31 cellular contexts compared by ENCODE assay signal in the genomic region with DNA sequence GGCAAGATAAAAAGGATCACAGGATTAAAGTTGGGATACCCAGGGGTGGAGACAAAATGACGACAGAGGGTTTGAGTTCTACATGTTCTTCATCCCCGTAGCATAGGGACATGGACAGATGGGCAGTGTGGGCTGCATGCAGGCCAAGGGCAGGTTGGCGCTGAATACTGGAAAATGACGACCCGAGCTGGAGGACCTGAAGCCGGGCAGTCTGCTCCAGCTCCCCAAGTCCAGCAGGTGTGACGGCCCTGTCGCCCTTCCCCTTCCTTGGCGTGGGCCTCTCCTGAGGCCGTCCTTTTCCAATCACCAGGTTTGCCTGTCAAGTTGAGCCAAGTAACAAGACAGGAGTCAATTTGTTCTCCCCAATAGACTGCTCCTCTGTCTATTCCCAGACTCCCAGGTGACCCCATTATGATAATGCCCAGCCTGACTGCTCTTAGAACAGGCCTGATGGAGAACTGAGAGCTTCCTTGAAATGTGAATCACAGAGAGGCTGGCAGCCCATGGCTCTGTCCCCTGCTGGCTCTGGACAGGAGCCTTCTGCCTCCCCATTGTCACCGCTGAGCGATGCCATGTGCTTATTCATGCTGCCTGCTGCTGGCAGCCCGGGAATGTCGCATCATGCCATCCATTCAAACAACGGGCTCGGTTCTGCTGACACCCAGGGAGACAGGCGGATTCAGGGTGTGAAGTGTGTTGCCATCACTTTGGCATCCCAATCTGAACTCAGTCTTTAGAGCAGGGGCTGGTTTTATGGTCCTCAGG.
DNase-seq lines count a peak whose midpoint lies in the region; FAIRE-seq and TF ChIP-seq lines count a peak whose summit lies in the region.
"Had no signal": no experiment of that assay in that cellular context is flagged by ENCODE, and none has a peak within 500 bp of the region (broad histone marks: within the 10 kb centered on the region; RNA-seq: fewer than 3 reads in every experiment).

No MANE protein-coding gene starts in this region.

- no peaks in the 10 kb centered on the region for H3K79me1 ChIP-seq in H1 (ENCODE audit: low read depth, low read length)

- no peaks in the 10 kb centered on the region for H3K79me2 ChIP-seq in H1 (ENCODE audit: control insufficient read depth in 1 of 2, insufficient read depth in 2 of 2, low read length in 2 of 2)

- 89% methylated on average over 17 of the region's 17 CpGs; no CpG with 5 or more reads in 1 of the 2 experiments for WGBS in H1 (ENCODE audit: extremely low coverage in 1 of 2, insufficient coverage in 1 of 2, insufficient read length in 1 of 2, insufficient replicate concordance in 2 of 2, low coverage in 1 of 2, low lambda C conversion rate in 2 of 2, missing lambda C conversion rate in 1 of 2), 2 experiments

- no peak overlapping the region; the same call in 1 of the 2 replicates for H3K18ac ChIP-seq in H1 (ENCODE audit: extremely low read depth, low read length)

- H3K23ac ChIP-seq in H1 (ENCODE audit: insufficient read length): no peak overlapping the region

- no peaks in the 10 kb centered on the region for H3K27me3 ChIP-seq in H1 (replicated peaks in 1 of 4; ENCODE audit: control insufficient read depth in 3 of 4, extremely low read depth in 1 of 4, insufficient read depth in 3 of 4, low read length in 3 of 4)
- H3K27me3 ChIP-seq: pancreas, spleen had no signal

- H3K27ac ChIP-seq in 22Rv1 (no peak overlapping the region), H1 (ENCODE audit: low read depth, low read length) (no peak overlapping the region)
- H3K27ac ChIP-seq: esophagus muscularis mucosa, heart right ventricle, pancreas, spleen, thoracic aorta had no signal

- H2AK5ac ChIP-seq in H1 (ENCODE audit: low read depth, low read length): no peak overlapping the region

- no peak overlapping the region; the same call in 1 of the 2 replicates for H2BK15ac ChIP-seq in H1 (ENCODE audit: low read length)

- no peak overlapping the region for H3K14ac ChIP-seq in H1 (ENCODE audit: insufficient read length)

- DNase-seq in amygdala (lab: John Stamatoyannopoulos, UW) (peak in 47 of 56 donors; percentile 7 to 85 (median 51)), H1 (ENCODE audit: low read depth in 1 of 2, low spot score in 2 of 2) (no peak), nucleus accumbens (lab: John Stamatoyannopoulos, UW) (peak in 47 of 56 donors; percentile 2 to 85 (median 44)), HuH-7 (ENCODE audit: low spot score) (no peak), NCI-H1694 treated with DMSO at 0.1 percent for 48 hours (lab: John Stamatoyannopoulos, UW) (no peak), NCI-H1417 treated with DMSO at 0.1 percent for 48 hours (lab: John Stamatoyannopoulos, UW) (no peak)
- DNase-seq in central memory CD4-positive, alpha-beta T cell: no peak
- DNase-seq: 8988T; activated CD4-positive, alpha-beta T cell treated with anti-CD3 and anti-CD28 coated beads for 36 hours; activated CD8-positive, alpha-beta T cell treated with anti-CD3 and anti-CD28 coated beads, Interleukin-2, amount 10 ng/mL, durations not matched to agents 7 days and 5 days; amniotic stem cell; DMS79 treated with DMSO at 0.1 percent for 48 hours; foreskin fibroblast; GF-D8; heart right ventricle; KBM-7; left cardiac atrium; NCI-H1092 treated with DMSO at 0.1 percent for 48 hours; NCI-H2029; NCI-H2227 treated with DMSO at 0.1 percent for 48 hours; NCI-H526 treated with DMSO at 0.1 percent for 48 hours; pancreas; SHP77; spleen; stimulated activated CD4-positive, alpha-beta T cell treated with anti-CD3 and anti-CD28 coated beads, Interleukin-2, amount 100 ng/mL, for 24 hours; stimulated activated naive CD8-positive, alpha-beta T cell treated with anti-CD3 and anti-CD28 coated beads, Interleukin-15, Interleukin-2, amounts not matched to agents 100 U/mL and 50 U/mL, for 24 hours had no signal

- H2BK5ac ChIP-seq in H1 (ENCODE audit: low read depth, low read length): no peak overlapping the region; the same call in 1 of the 2 replicates

- TF ChIP-seq RAD21 in H1 (IDR thresholded peaks at IDR 0.05 in 1 of 2, conservative IDR thresholded peaks at IDR 0.05 in 1 of 2; ENCODE audit: low read depth in 2 of 2, low read length in 2 of 2): no peak

- no peak overlapping the region for H2BK20ac ChIP-seq in H1 (ENCODE audit: low read length)

- no peak overlapping the region for H3K4ac ChIP-seq in H1 (replicated peaks; ENCODE audit: insufficient read length, low read depth, low read length)

- H3K4me3 ChIP-seq in H1 (ENCODE audit: extremely low read depth in 1 of 4, insufficient read depth in 2 of 4, low read depth in 3 of 4, low read length in 4 of 4): no peak overlapping the region
- H3K4me3 ChIP-seq: esophagus muscularis mucosa, heart right ventricle, pancreas, spleen, thoracic aorta had no signal

- no peaks in the 10 kb centered on the region for H3K9me3 ChIP-seq in H1 (ENCODE audit: insufficient read depth in 2 of 2, low read depth in 1 of 2, low read length in 1 of 2)
- H3K9me3 ChIP-seq: esophagus muscularis mucosa, pancreas, thoracic aorta had no signal

- no peak overlapping the region for H3K4me2 ChIP-seq in H1 (ENCODE audit: insufficient read depth in 1 of 2, low read depth in 2 of 2, low read length in 2 of 2)

- H4K5ac ChIP-seq in H1 (ENCODE audit: insufficient read length, low read depth, low read length): no peak overlapping the region

- no peaks in the 10 kb centered on the region for H4K20me1 ChIP-seq in H1 (replicated peaks in 1 of 2; ENCODE audit: control insufficient read depth in 1 of 2, insufficient read depth in 2 of 2, low read length in 2 of 2)

- TF ChIP-seq EP300 in H1 (IDR thresholded peaks at IDR 0.05; ENCODE audit: borderline replicate concordance in 1 of 2, low read depth in 2 of 2, low read length in 2 of 2): no peak

- H2BK120ac ChIP-seq in H1 (replicated peaks; ENCODE audit: low read depth, low read length): no peak overlapping the region

- no peak overlapping the region for H3K9ac ChIP-seq in H1 (replicated peaks in 1 of 4; ENCODE audit: extremely low read depth in 1 of 4, low read depth in 3 of 4, low read length in 3 of 4)

- TF ChIP-seq CTCF in 22Rv1 (IDR thresholded peaks at IDR 0.05): 0 out of 2 replicates have a peak, but pooled peaks have one; percentile 3
- no peak for TF ChIP-seq CTCF in H1 (IDR thresholded peaks at IDR 0.05; ENCODE audit: control extremely low read depth in 1 of 3, insufficient read depth in 1 of 3, low read depth in 1 of 3, low read length in 3 of 3)

- FAIRE-seq in H1 (lab: Jason Lieb, UNC): no peak
- FAIRE-seq: endometrium, pancreas, urothelium cell line had no signal

- H3K56ac ChIP-seq in H1 (replicated peaks; ENCODE audit: insufficient read length, low read depth, low read length): no peak overlapping the region

- POLR2A ChIA-PET in H1 (lab: Charles Lee; ENCODE audit: partially characterized antibody): no interaction called here

- H3K23me2 ChIP-seq in H1 (ENCODE audit: low read depth, low read length): no peaks in the 10 kb centered on the region

- peaks cover 0 to 5% (median 0%) of the 10 kb centered on the region in 4 experiments; a peak in 2 of 7 replicates for H3K4me1 ChIP-seq in H1 (replicated peaks in 1 of 4; ENCODE audit: control insufficient read depth in 3 of 4, insufficient read depth in 4 of 4, low read length in 3 of 4)
- H3K4me1 ChIP-seq: esophagus muscularis mucosa, heart right ventricle, pancreas, spleen had no signal

- TF ChIP-seq POLR2A in H1 (IDR thresholded peaks at IDR 0.05; ENCODE audit: control extremely low read depth in 1 of 2, low read depth in 2 of 2, low read length in 2 of 2): no peak

- no peaks in the 10 kb centered on the region for H3K36me3 ChIP-seq in H1 (ENCODE audit: control insufficient read depth in 2 of 4, insufficient read depth in 4 of 4, low read length in 3 of 4)
- H3K36me3 ChIP-seq: esophagus muscularis mucosa, heart right ventricle, pancreas, spleen, thoracic aorta had no signal

- no peak overlapping the region for H4K8ac ChIP-seq in H1 (ENCODE audit: extremely low read depth, insufficient read depth, low read length)

- H4K91ac ChIP-seq in H1 (replicated peaks; ENCODE audit: insufficient read length, low read length): no peak overlapping the region

- H2BK12ac ChIP-seq in H1 (ENCODE audit: low read depth, low read length): no peak overlapping the region

- H2AFZ ChIP-seq in H1 (ENCODE audit: low read length): no peak overlapping the region

- CTCF ChIA-PET in H1 (lab: Charles Lee; ENCODE audit: partially characterized antibody): interaction anchor here (1.0 to 6.5 kb wide), 20 partner anchors 9 to 367 kb away, joined by 3 to 74 read pairs (median 4); no protein-coding TSS in a partner anchor

TF ChIP-seq in H1, 55 proteins besides CTCF, POLR2A, EP300 and RAD21:
- TF ChIP-seq CREB1 (IDR thresholded peaks at IDR 0.05) (no peak), NANOG (IDR thresholded peaks at IDR 0.05; ENCODE audit: insufficient read depth, low read depth, low read length, poor library complexity, severe bottlenecking) (no peak), FOSL1 (IDR thresholded peaks at IDR 0.05; ENCODE audit: insufficient read depth, low read depth, low read length) (no peak), TAF7 (optimal IDR thresholded peaks at IDR 0.05; ENCODE audit: borderline replicate concordance, low read depth, low read length) (no peak), GTF2F1 (IDR thresholded peaks at IDR 0.05; ENCODE audit: borderline replicate concordance, low read depth, low read length) (no peak), CHD1 (IDR thresholded peaks at IDR 0.05; ENCODE audit: low read depth, low read length) (no peak), EGR1 (IDR thresholded peaks at IDR 0.05; ENCODE audit: borderline replicate concordance, low read depth, low read length) (no peak), JUND (IDR thresholded peaks at IDR 0.05; ENCODE audit: low read length) (no peak)
- TF ChIP-seq, protein P1, sequence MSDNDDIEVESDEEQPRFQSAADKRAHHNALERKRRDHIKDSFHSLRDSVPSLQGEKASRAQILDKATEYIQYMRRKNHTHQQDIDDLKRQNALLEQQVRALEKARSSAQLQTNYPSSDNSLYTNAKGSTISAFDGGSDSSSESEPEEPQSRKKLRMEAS (IDR thresholded peaks at IDR 0.05): peak; percentile 58; the same call in 1 of the 2 replicates

Comparison
In these comparisons a context has a peak if more than half of its experiments do, and no peak if none do; other contexts are left out.
1. DNase-seq: peak in amygdala (47 of 56) and nucleus accumbens (47 of 56); none in H1 (0 of 2), HuH-7 (single experiment), NCI-H1694 treated with DMSO at 0.1 percent for 48 hours (single experiment), NCI-H1417 treated with DMSO at 0.1 percent for 48 hours (single experiment) and central memory CD4-positive, alpha-beta T cell (single experiment).